8 cellular contexts compared by ENCODE assay signal in genomic region chrX:87338510-87338909, GRCh38.
DNase-seq lines count a peak whose midpoint lies in the region; ATAC-seq, FAIRE-seq and TF ChIP-seq lines count a peak whose summit lies in the region.

No MANE protein-coding gene starts in this region.

- peak; percentile 94 for FAIRE-seq in kidney (lab: Jason Lieb, UNC)

- intact Hi-C loops in kidney (cut with DNase I) (no loop called here), right cardiac atrium (cut with DNase I) (loop anchor here in 1 of 4 donors (2.0 kb wide), 1 partner anchor 326 kb away; no protein-coding TSS in a partner anchor)

- H3K36me3 ChIP-seq in kidney (ENCODE audit: control insufficient read depth in 1 of 2, insufficient read depth in 2 of 2, low read length in 2 of 2): no peaks in the 10 kb centered on the region

- H3K9me3 ChIP-seq in kidney (ENCODE audit: control insufficient read depth in 1 of 2, low read length in 2 of 2) (no peaks in the 10 kb centered on the region), right cardiac atrium (ENCODE audit: control insufficient read depth, low read length) (no peaks in the 10 kb centered on the region)

- H3K4me3 ChIP-seq in kidney (ENCODE audit: low read length in 2 of 2) (no peak overlapping the region), right cardiac atrium (ENCODE audit: low read length) (no peak overlapping the region)

- DNase-seq in DMS53 (lab: John Stamatoyannopoulos, UW): peak; percentile 63
- peak; percentile 19 for DNase-seq in SHP77 treated with DMSO at 0.1 percent for 48 hours (lab: John Stamatoyannopoulos, UW)
- DNase-seq in kidney: no peak
- DNase-seq in activated CD4-positive, CD25-positive, alpha-beta regulatory T cell (lab: John Stamatoyannopoulos, UW): no peak
- DNase-seq in stimulated activated CD4-positive, alpha-beta T cell treated with anti-CD3 and anti-CD28 coated beads, Interleukin-15, amount 100 ng/mL, for 24 hours: no peak
- no peak for DNase-seq in right cardiac atrium
- DNase-seq in 8988T: no peak

- peak; percentile 93 for ATAC-seq in HG03342 (IDR thresholded peaks at IDR 0.05; ENCODE audit: unreplicated experiment)
- no peak for ATAC-seq in right cardiac atrium

- H3K4me1 ChIP-seq in kidney (ENCODE audit: control insufficient read depth in 1 of 2, insufficient read depth in 1 of 2, low read depth in 1 of 2, low read length in 2 of 2) (no peaks in the 10 kb centered on the region), right cardiac atrium (ENCODE audit: control insufficient read depth, insufficient read depth, low read length) (no peaks in the 10 kb centered on the region)

- H3K27ac ChIP-seq in kidney (ENCODE audit: low read depth in 2 of 2, low read length in 2 of 2) (no peak overlapping the region), right cardiac atrium (ENCODE audit: low read length) (no peak overlapping the region)

- peak; percentile 30 for TF ChIP-seq CTCF in kidney (IDR thresholded peaks at IDR 0.05; ENCODE audit: borderline replicate concordance, extremely low read depth, insufficient read depth)

- no peak overlapping the region for H3K9ac ChIP-seq in kidney (ENCODE audit: low read length in 2 of 2)

- no peaks in the 10 kb centered on the region for H3K27me3 ChIP-seq in right cardiac atrium (ENCODE audit: control insufficient read depth, insufficient read depth)

Comparison
In these comparisons a context has a peak if more than half of its experiments do, and no peak if none do; other contexts are left out.
1. DNase-seq: peak in DMS53 (single experiment) and SHP77 treated with DMSO at 0.1 percent for 48 hours (single experiment); none in kidney (single experiment), activated CD4-positive, CD25-positive, alpha-beta regulatory T cell (0 of 4), stimulated activated CD4-positive, alpha-beta T cell treated with anti-CD3 and anti-CD28 coated beads, Interleukin-15, amount 100 ng/mL, for 24 hours (single experiment), right cardiac atrium (0 of 3) and 8988T (single experiment).